27 cellular contexts compared by ENCODE assay signal in genomic region chr10:103280505-103280904, GRCh38. TPM values are rescaled to one million over a fixed set of nuclear protein-coding genes. Genes with fewer than 3 reads are reported as not detected.
"Had no signal": no experiment of that assay in that cellular context is flagged by ENCODE, and none has a peak within 500 bp of the region (broad histone marks: within the 10 kb centered on the region; RNA-seq: fewer than 3 reads in every experiment).

No MANE protein-coding gene starts in this region.

- H3K9ac ChIP-seq: parathyroid adenoma had no signal

- H3K9me3 ChIP-seq: tibial nerve had no signal

- ATAC-seq: activated CD8-positive, alpha-beta T cell treated with anti-CD3 and anti-CD28 coated beads for 36 hours; activated naive CD8-positive, alpha-beta T cell treated with anti-CD3 and anti-CD28 coated beads, Interleukin-2, amount 50 U/mL, for 24 hours; activated T-cell treated with anti-CD3 and anti-CD28 coated beads, Interleukin-2, amount 50 U/mL, for 4 hours; gastroesophageal sphincter; left colon; right cardiac atrium had no signal

- H3K4me3 ChIP-seq: gastroesophageal sphincter, spleen, tibial nerve had no signal

- H3K36me3 ChIP-seq: gastroesophageal sphincter, spleen, tibial nerve had no signal

- DNase-seq: activated B cell treated with CpG ODN at 0.5 μM for 24 hours; activated CD4-positive, alpha-beta T cell treated with anti-CD3 and anti-CD28 coated beads, Interleukin-2, amount 50 U/mL, for 1 hour; activated CD8-positive, alpha-beta T cell treated with anti-CD3 and anti-CD28 coated beads for 36 hours; activated naive CD8-positive, alpha-beta T cell treated with anti-CD3 and anti-CD28 coated beads, Interleukin-2, amount 50 U/mL, for 24 hours; activated T-cell treated with anti-CD3 and anti-CD28 coated beads, Interleukin-2, amount 50 U/mL, for 4 hours; amygdala; effector memory CD4-positive, alpha-beta T cell; head of caudate nucleus; hippocampal formation; kidney; left colon; naive B cell; nephron progenitor cell; occipital lobe; right cardiac atrium; spleen; stimulated activated naive CD4-positive, alpha-beta T cell had no signal

- H3K27ac ChIP-seq: gastroesophageal sphincter, parathyroid adenoma, spleen, tibial nerve had no signal

RNA-seq across cellular contexts. Expression of gene INA, which starts 3.6 kb away (rescaled TPM):
- total RNA-seq: activated B cell treated with CpG ODN at 0.5 μM for 24 hours, right cardiac atrium, spleen, tibial nerve had no signal

RNA-seq across cellular contexts. Expression of gene RPEL1, which starts 34.8 kb away (rescaled TPM):
- total RNA-seq: activated B cell treated with CpG ODN at 0.5 μM for 24 hours; activated CD8-positive, alpha-beta T cell treated with anti-CD3 and anti-CD28 coated beads for 36 hours; activated T-helper 2 cell treated with anti-CD3 and anti-CD28 coated beads, Interferon-gamma antibody, Interleukin-2, Interleukin-4, amounts not matched to agents 10 μg/mL and 5 μg/mL and 100 μg/mL, durations not matched to agents 14 hours and 24 hours and 36 hours; endothelial cell of umbilical vein; gastroesophageal sphincter; kidney; left colon; lower leg skin; mesothelial cell of epicardium; right cardiac atrium; T-helper 1 cell treated with Interleukin-12 subunit alpha and Interleukin-12 subunit beta and Interleukin-4 antibody, amounts not matched to agents 30 ng/mL and 1 ng/mL, for 36 hours; temporal lobe; tibial nerve; urinary bladder had no signal
- polyA plus RNA-seq: right cardiac atrium, spleen had no signal
